ENCODE assay signal across 12 cellular contexts in genomic region chr10:46516660-46517416, GRCh38. TPM values are rescaled to one million over a fixed set of nuclear protein-coding genes. Genes with fewer than 3 reads are reported as not detected.
A peak's percentile ranks its signal among the peaks of the same experiment; 100 is the strongest.
DNase-seq lines count a peak whose midpoint lies in the region; ATAC-seq and TF ChIP-seq lines count a peak whose summit lies in the region.
"Had no signal": no experiment of that assay in that cellular context is flagged by ENCODE, and none has a peak within 500 bp of the region (broad histone marks: within the 10 kb centered on the region; RNA-seq: fewer than 3 reads in every experiment).

No MANE protein-coding gene starts in this region.

- H2BK5ac ChIP-seq in neuronal stem cell (ENCODE audit: low read length): no peak overlapping the region

- no peak overlapping the region for H2AFZ ChIP-seq in neuronal stem cell (ENCODE audit: low read length)

- H4K91ac ChIP-seq in neuronal stem cell (ENCODE audit: low read depth, low read length, poor library complexity): no peak overlapping the region

- no peaks in the 10 kb centered on the region for H3K9me3 Mint-ChIP-seq in effector memory CD8-positive, alpha-beta T cell
- H3K9me3 Mint-ChIP-seq: central memory CD8-positive, alpha-beta T cell had no signal

- no peak overlapping the region for H3K4me3 ChIP-seq in BJ (ENCODE audit: low read depth, low read length)
- H3K4me3 ChIP-seq in colonic mucosa: no peak overlapping the region
- H3K4me3 ChIP-seq in neuronal stem cell (ENCODE audit: low read length in 2 of 2): no peak overlapping the region

- TF ChIP-seq CTCF in BJ (IDR thresholded peaks at IDR 0.05; ENCODE audit: insufficient read depth, low read depth, low read length): no peak
- TF ChIP-seq CTCF in colonic mucosa (IDR thresholded peaks at IDR 0.05): no peak

- H3K36me3 ChIP-seq in BJ (ENCODE audit: control insufficient read depth, insufficient read depth, low read length) (no peaks in the 10 kb centered on the region), colonic mucosa (no peaks in the 10 kb centered on the region), neuronal stem cell (replicated peaks in 1 of 2; ENCODE audit: control insufficient read depth in 2 of 2, insufficient read depth in 2 of 2, low read length in 2 of 2) (no peaks in the 10 kb centered on the region)

- H3K9ac ChIP-seq in colonic mucosa (ENCODE audit: low read depth in 2 of 2, low read length in 2 of 2) (no peak overlapping the region), neuronal stem cell (ENCODE audit: low read depth, low read length, poor library complexity) (no peak overlapping the region)

- CTCF ChIA-PET in BJ (lab: Yijun Ruan, JAX): interaction anchor here (0.6 to 1.1 kb wide), 3 partner anchors 8 to 497 kb away, joined by 3 read pairs; no protein-coding TSS in a partner anchor

- no peak overlapping the region for H2BK12ac ChIP-seq in neuronal stem cell (ENCODE audit: low read length)

- no peak overlapping the region for H3K4ac ChIP-seq in neuronal stem cell (ENCODE audit: low read length)

- POLR2A ChIA-PET in BJ (lab: Charles Lee): interaction anchor here (0.9 kb wide), 1 partner anchor 14 kb away, joined by 4 read pairs; no protein-coding TSS in a partner anchor

- no peak overlapping the region for H2BK120ac ChIP-seq in neuronal stem cell (ENCODE audit: low read depth, low read length)

- H3K4me2 ChIP-seq in neuronal stem cell (ENCODE audit: insufficient read depth, low read length, poor library complexity, severe bottlenecking): no peak overlapping the region

- WGBS in neuronal stem cell (ENCODE audit: extremely low coverage in 2 of 2, insufficient read length in 2 of 2, insufficient replicate concordance in 1 of 2), 2 donors: no CpG with 5 or more reads among the region's 11 CpGs

- no peaks in the 10 kb centered on the region for H3K36me3 Mint-ChIP-seq in effector memory CD8-positive, alpha-beta T cell (ENCODE audit: insufficient read depth)

- H3K27me3 ChIP-seq in BJ (ENCODE audit: control insufficient read depth, insufficient read depth, low read length) (no peaks in the 10 kb centered on the region), colonic mucosa (no peaks in the 10 kb centered on the region), neuronal stem cell (ENCODE audit: control insufficient read depth in 3 of 3, insufficient read depth in 3 of 3, low read depth in 1 of 3, low read length in 3 of 3) (no peaks in the 10 kb centered on the region)

- no peak overlapping the region for H3K23ac ChIP-seq in neuronal stem cell (ENCODE audit: low read depth, low read length, poor library complexity)

- no peaks in the 10 kb centered on the region for H3K79me1 ChIP-seq in neuronal stem cell (ENCODE audit: low read depth, low read length)

- ATAC-seq in activated CD4-positive, CD25-positive, alpha-beta regulatory T cell treated with anti-CD3 and anti-CD28 coated beads, Interleukin-2, amount 50 U/mL, for 24 hours: no peak
- no peak for ATAC-seq in effector memory CD8-positive, alpha-beta T cell (replicated peaks)

- no peak overlapping the region for H3K18ac ChIP-seq in neuronal stem cell (ENCODE audit: low read length)

- no peak overlapping the region for H3K14ac ChIP-seq in neuronal stem cell (ENCODE audit: low read length)

- H4K8ac ChIP-seq in neuronal stem cell (ENCODE audit: low read depth, low read length): no peak overlapping the region

- intact Hi-C loops in colonic mucosa (cut with DNase I): no loop called here

- H3K9me3 ChIP-seq in colonic mucosa (no peaks in the 10 kb centered on the region), neuronal stem cell (replicated peaks in 1 of 2; ENCODE audit: control insufficient read depth in 2 of 2, insufficient read depth in 1 of 2, low read depth in 1 of 2, low read length in 2 of 2) (no peaks in the 10 kb centered on the region)

- H3K27ac Mint-ChIP-seq in effector memory CD8-positive, alpha-beta T cell: no peak overlapping the region

- peaks cover 6 to 10% of the 10 kb centered on the region in 2 donors for H3K27me3 Mint-ChIP-seq in effector memory CD8-positive, alpha-beta T cell

- no peak overlapping the region for H2BK15ac ChIP-seq in neuronal stem cell (ENCODE audit: low read length)

- peak; percentile 78 for DNase-seq in BJ (ENCODE audit: low read depth)
- peak; percentile 49 for DNase-seq in LoVo (ENCODE audit: low spot score)
- peak; percentile 19 for DNase-seq in colonic mucosa
- no peak for DNase-seq in neuronal stem cell (ENCODE audit: low spot score)
- no peak for DNase-seq in NCI-H1436 (lab: John Stamatoyannopoulos, UW)
- no peak for DNase-seq in NK-92 (lab: John Stamatoyannopoulos, UW; ENCODE audit: unreplicated experiment)
- DNase-seq in effector memory CD8-positive, alpha-beta T cell: no peak
- DNase-seq: H7, NCI-H1092 had no signal

- peak overlapping the region; percentile 2 for H2AK5ac ChIP-seq in neuronal stem cell (ENCODE audit: low read depth, low read length)

- H3K4me1 ChIP-seq in colonic mucosa (no peaks in the 10 kb centered on the region), neuronal stem cell (ENCODE audit: control insufficient read depth in 2 of 2, insufficient read depth in 1 of 2, low read depth in 1 of 2, low read length in 2 of 2) (peaks cover 0 to 2% of the 10 kb centered on the region in 2 donors)

- H3K4me1 Mint-ChIP-seq in effector memory CD8-positive, alpha-beta T cell (ENCODE audit: low read depth in 2 of 2): no peaks in the 10 kb centered on the region
- H3K4me1 Mint-ChIP-seq: central memory CD8-positive, alpha-beta T cell had no signal

- no peak overlapping the region for H3K4me3 Mint-ChIP-seq in effector memory CD8-positive, alpha-beta T cell
- H3K4me3 Mint-ChIP-seq: central memory CD8-positive, alpha-beta T cell had no signal

- no peak overlapping the region for H3K27ac ChIP-seq in colonic mucosa
- no peak overlapping the region for H3K27ac ChIP-seq in neuronal stem cell (replicated peaks; ENCODE audit: low read length)

RNA-seq across cellular contexts. Expression of gene GPRIN2, which starts 39.6 kb away (rescaled TPM):
- 0.04 TPM in 1 of 2 replicates, not detected in the other for polyA plus RNA-seq in BJ (2011; rRNA removed)
- polyA minus RNA-seq in BJ (2011; rRNA and poly(A)+ RNA removed): not detected in 2 replicates
- 10 to 100 TPM; 32.3 to 34.4 TPM for total RNA-seq in colonic mucosa
- polyA plus RNA-seq in neuronal stem cell (2013, experiment 1 of 2): 4.9 TPM
- polyA plus RNA-seq in neuronal stem cell (2013, experiment 2 of 2): 4.9 TPM
- total RNA-seq: lung microvascular endothelial cell had no signal

RNA-seq across cellular contexts. Expression of gene NPY4R, which starts 51.1 kb away (rescaled TPM):
- 0.11 and 0.21 TPM in 2 replicates for polyA plus RNA-seq in BJ (2011; rRNA removed)
- 0.51 TPM in 1 of 2 replicates, not detected in the other for polyA minus RNA-seq in BJ (2011; rRNA and poly(A)+ RNA removed)
- 1 to 10 TPM; 6.3 to 9.3 TPM for total RNA-seq in colonic mucosa
- polyA plus RNA-seq in neuronal stem cell (2013, experiment 1 of 2): 0.13 TPM
- 0.08 TPM for polyA plus RNA-seq in neuronal stem cell (2013, experiment 2 of 2)
- total RNA-seq: H7, lung microvascular endothelial cell had no signal

Comparison
In these comparisons a context has a peak if more than half of its experiments do, and no peak if none do; other contexts are left out.
1. DNase-seq: peak in BJ (single experiment), LoVo (single experiment) and colonic mucosa (single experiment); none in neuronal stem cell (single experiment), NCI-H1436 (single experiment), NK-92 (single experiment) and effector memory CD8-positive, alpha-beta T cell (0 of 3).